ENCODE assay signal across 1 cellular context in the genomic region with DNA sequence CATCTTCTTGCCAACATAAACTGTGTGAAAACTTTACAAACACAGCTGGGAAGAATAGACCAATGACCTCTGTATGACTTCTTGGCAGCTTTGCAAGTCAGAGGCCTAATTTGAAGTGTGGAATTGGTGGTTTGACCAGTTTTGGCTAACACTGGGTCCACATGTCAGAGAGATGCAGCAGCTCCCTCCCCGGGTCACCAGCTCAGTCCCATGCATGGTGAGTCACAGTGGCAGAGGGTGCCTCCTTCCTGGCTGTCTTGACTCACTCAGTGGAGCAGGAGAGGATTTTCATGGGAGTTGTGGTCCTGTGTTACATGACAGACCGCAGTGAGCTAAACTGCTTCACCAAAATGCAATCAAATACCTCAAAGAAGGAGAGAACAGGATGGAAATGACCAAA.
TF ChIP-seq lines count a peak whose summit lies in the region.

No MANE protein-coding gene starts in this region.

TF ChIP-seq in GM23338, 12 proteins besides CTCF, POLR2A, EP300 and RAD21:
- TF ChIP-seq, protein P1, sequence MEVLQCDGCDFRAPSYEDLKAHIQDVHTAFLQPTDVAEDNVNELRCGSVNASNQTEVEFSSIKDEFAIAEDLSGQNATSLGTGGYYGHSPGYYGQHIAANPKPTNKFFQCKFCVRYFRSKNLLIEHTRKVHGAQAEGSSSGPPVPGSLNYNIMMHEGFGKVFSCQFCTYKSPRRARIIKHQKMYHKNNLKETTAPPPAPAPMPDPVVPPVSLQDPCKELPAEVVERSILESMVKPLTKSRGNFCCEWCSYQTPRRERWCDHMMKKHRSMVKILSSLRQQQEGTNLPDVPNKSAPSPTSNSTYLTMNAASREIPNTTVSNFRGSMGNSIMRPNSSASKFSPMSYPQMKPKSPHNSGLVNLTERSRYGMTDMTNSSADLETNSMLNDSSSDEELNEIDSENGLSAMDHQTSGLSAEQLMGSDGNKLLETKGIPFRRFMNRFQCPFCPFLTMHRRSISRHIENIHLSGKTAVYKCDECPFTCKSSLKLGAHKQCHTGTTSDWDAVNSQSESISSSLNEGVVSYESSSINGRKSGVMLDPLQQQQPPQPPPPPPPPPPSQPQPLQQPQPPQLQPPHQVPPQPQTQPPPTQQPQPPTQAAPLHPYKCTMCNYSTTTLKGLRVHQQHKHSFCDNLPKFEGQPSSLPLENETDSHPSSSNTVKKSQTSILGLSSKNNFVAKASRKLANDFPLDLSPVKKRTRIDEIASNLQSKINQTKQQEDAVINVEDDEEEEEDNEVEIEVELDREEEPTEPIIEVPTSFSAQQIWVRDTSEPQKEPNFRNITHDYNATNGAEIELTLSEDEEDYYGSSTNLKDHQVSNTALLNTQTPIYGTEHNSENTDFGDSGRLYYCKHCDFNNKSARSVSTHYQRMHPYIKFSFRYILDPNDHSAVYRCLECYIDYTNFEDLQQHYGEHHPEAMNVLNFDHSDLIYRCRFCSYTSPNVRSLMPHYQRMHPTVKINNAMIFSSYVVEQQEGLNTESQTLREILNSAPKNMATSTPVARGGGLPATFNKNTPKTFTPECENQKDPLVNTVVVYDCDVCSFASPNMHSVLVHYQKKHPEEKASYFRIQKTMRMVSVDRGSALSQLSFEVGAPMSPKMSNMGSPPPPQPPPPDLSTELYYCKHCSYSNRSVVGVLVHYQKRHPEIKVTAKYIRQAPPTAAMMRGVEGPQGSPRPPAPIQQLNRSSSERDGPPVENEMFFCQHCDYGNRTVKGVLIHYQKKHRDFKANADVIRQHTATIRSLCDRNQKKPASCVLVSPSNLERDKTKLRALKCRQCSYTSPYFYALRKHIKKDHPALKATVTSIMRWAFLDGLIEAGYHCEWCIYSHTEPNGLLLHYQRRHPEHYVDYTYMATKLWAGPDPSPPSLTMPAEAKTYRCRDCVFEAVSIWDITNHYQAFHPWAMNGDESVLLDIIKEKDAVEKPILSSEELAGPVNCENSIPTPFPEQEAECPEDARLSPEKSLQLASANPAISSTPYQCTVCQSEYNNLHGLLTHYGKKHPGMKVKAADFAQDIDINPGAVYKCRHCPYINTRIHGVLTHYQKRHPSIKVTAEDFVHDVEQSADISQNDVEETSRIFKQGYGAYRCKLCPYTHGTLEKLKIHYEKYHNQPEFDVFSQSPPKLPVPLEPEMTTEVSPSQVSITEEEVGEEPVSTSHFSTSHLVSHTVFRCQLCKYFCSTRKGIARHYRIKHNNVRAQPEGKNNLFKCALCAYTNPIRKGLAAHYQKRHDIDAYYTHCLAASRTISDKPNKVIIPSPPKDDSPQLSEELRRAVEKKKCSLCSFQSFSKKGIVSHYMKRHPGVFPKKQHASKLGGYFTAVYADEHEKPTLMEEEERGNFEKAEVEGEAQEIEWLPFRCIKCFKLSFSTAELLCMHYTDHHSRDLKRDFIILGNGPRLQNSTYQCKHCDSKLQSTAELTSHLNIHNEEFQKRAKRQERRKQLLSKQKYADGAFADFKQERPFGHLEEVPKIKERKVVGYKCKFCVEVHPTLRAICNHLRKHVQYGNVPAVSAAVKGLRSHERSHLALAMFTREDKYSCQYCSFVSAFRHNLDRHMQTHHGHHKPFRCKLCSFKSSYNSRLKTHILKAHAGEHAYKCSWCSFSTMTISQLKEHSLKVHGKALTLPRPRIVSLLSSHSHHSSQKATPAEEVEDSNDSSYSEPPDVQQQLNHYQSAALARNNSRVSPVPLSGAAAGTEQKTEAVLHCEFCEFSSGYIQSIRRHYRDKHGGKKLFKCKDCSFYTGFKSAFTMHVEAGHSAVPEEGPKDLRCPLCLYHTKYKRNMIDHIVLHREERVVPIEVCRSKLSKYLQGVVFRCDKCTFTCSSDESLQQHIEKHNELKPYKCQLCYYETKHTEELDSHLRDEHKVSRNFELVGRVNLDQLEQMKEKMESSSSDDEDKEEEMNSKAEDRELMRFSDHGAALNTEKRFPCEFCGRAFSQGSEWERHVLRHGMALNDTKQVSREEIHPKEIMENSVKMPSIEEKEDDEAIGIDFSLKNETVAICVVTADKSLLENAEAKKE (CRISPR knock-in tag; IDR thresholded peaks at IDR 0.05), result no peak
TF ChIP-seq in GM23338: peak in this region for 0.
